ENCODE assay signal across 9 cellular contexts in the genomic region with DNA sequence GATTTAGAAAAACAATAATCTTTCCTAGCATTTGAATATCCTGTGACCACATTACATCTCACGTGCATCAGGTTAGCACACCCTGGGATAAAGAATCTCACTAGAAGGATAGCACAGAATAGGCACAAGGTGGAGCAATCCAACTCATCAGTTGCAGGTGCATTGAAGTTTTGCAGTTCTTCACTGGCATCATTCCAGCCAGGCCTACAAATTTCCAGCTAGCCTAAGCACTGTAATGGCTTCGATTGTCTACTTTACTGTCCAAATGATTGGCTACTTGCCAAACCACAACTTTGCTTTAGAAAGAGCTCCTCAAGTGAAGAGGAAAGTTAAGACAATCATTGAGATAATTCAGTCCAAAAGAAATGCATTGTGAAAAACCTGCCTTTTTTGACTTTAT.
DNase-seq lines count a peak whose midpoint lies in the region; ATAC-seq and TF ChIP-seq lines count a peak whose summit lies in the region.
"Had no signal": no experiment of that assay in that cellular context is flagged by ENCODE, and none has a peak within 500 bp of the region (broad histone marks: within the 10 kb centered on the region; RNA-seq: fewer than 3 reads in every experiment).

No MANE protein-coding gene starts in this region.

- TF ChIP-seq CTCF in HL-60 (IDR thresholded peaks at IDR 0.05; ENCODE audit: insufficient read depth, low read length) (no peak), epithelial cell of proximal tubule (conservative IDR thresholded peaks at IDR 0.05; ENCODE audit: low read depth, low read length) (peak; percentile 21)

- no peak overlapping the region for H3K27ac Mint-ChIP-seq in activated naive CD4-positive, alpha-beta T cell treated with anti-CD3 and anti-CD28 coated beads, Interleukin-2, amount 10 ng/mL, durations not matched to agents 7 days and 5 days

- H3K4me1 Mint-ChIP-seq in activated naive CD4-positive, alpha-beta T cell treated with anti-CD3 and anti-CD28 coated beads, Interleukin-2, amount 10 ng/mL, durations not matched to agents 7 days and 5 days = no peaks in the 10 kb centered on the region

- peaks cover 1% of the 10 kb centered on the region for H3K9me3 Mint-ChIP-seq in activated naive CD4-positive, alpha-beta T cell treated with anti-CD3 and anti-CD28 coated beads, Interleukin-2, amount 10 ng/mL, durations not matched to agents 7 days and 5 days

- no peak overlapping the region for H3K27ac ChIP-seq in HL-60 (replicated peaks)
- H3K27ac ChIP-seq: ascending aorta had no signal

- DNase-seq in A172 (ENCODE audit: low spot score) (peak; percentile 47), HL-60 (ENCODE audit: low read depth in 1 of 2, low spot score in 1 of 2) (peak; percentile 17 to 37), OCI-M1 (lab: John Stamatoyannopoulos, UW) (peak; percentile 82), epithelial cell of proximal tubule (ENCODE audit: low read depth) (peak; percentile 32), NCI-H446 (lab: John Stamatoyannopoulos, UW) (no peak)
- no peak for DNase-seq in activated effector memory CD4-positive, alpha-beta T cell treated with Interleukin-2 at 50 U/mL for 16 hours
- DNase-seq in activated naive CD4-positive, alpha-beta T cell treated with anti-CD3 and anti-CD28 coated beads, Interleukin-2, amount 10 ng/mL, durations not matched to agents 7 days and 5 days = no peak

- no peaks in the 10 kb centered on the region for H3K27me3 ChIP-seq in HL-60 (ENCODE audit: insufficient read depth, poor library complexity, severe bottlenecking)
- H3K27me3 ChIP-seq: ascending aorta had no signal

- H3K4me3 Mint-ChIP-seq in activated naive CD4-positive, alpha-beta T cell treated with anti-CD3 and anti-CD28 coated beads, Interleukin-2, amount 10 ng/mL, durations not matched to agents 7 days and 5 days = no peak overlapping the region

- H3K36me3 Mint-ChIP-seq in activated naive CD4-positive, alpha-beta T cell treated with anti-CD3 and anti-CD28 coated beads, Interleukin-2, amount 10 ng/mL, durations not matched to agents 7 days and 5 days = no peaks in the 10 kb centered on the region

- ATAC-seq in GM18858 (IDR thresholded peaks at IDR 0.05; ENCODE audit: unreplicated experiment) = no peak

- H3K4me3 ChIP-seq in HL-60 (replicated peaks; ENCODE audit: insufficient read depth, low read length) = no peak overlapping the region
- H3K4me3 ChIP-seq in epithelial cell of proximal tubule (ENCODE audit: low read depth, low read length) = no peak overlapping the region
- H3K4me3 ChIP-seq: ascending aorta had no signal

- no peaks in the 10 kb centered on the region for H3K27me3 Mint-ChIP-seq in activated naive CD4-positive, alpha-beta T cell treated with anti-CD3 and anti-CD28 coated beads, Interleukin-2, amount 10 ng/mL, durations not matched to agents 7 days and 5 days

- CTCF ChIA-PET in activated naive CD4-positive, alpha-beta T cell treated with anti-CD3 and anti-CD28 coated beads, Interleukin-2, amount 10 ng/mL, durations not matched to agents 7 days and 5 days (lab: Charles Lee) = interaction anchor here (0.7 kb wide), 1 partner anchor 863 kb away, joined by 3 read pairs; no protein-coding TSS in a partner anchor

Comparison
In these comparisons a context has a peak if more than half of its experiments do, and no peak if none do; other contexts are left out.
1. DNase-seq: peak in A172 (single experiment), HL-60 (2 of 2), OCI-M1 (single experiment) and epithelial cell of proximal tubule (single experiment); none in NCI-H446 (0 of 2), activated effector memory CD4-positive, alpha-beta T cell treated with Interleukin-2 at 50 U/mL for 16 hours (single experiment) and activated naive CD4-positive, alpha-beta T cell treated with anti-CD3 and anti-CD28 coated beads, Interleukin-2, amount 10 ng/mL, durations not matched to agents 7 days and 5 days (single experiment).